ENCODE assay signal across 8 cellular contexts in the genomic region with DNA sequence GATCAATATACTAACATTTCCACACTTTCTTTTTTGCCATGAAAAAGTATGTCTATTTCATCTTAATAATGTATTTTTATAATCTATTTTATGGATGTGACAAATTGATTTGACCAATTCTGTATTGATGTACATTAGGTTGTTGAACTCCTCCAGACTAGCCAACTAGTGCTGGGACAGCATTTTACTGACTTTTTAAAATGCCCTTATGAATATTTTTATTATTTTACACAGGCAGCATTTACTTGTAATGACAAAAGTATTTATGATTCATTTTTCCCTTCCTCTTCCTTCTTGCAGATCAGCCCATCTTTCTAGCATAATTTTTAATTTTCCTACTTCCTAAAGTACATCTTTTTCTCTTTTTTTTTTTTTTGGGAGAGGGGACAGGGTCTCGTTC. TPM values are rescaled to one million over a fixed set of nuclear protein-coding genes. Genes with fewer than 3 reads are reported as not detected.
DNase-seq lines count a peak whose midpoint lies in the region; TF ChIP-seq lines count a peak whose summit lies in the region.

No MANE protein-coding gene starts in this region.

- no peak for TF ChIP-seq CTCF in CD14-positive monocyte (IDR thresholded peaks at IDR 0.05)
- TF ChIP-seq CTCF in choroid plexus epithelial cell (conservative IDR thresholded peaks at IDR 0.05; ENCODE audit: low read depth, low read length), result no peak
- no peak for TF ChIP-seq CTCF in neural progenitor cell (IDR thresholded peaks at IDR 0.05)

- no peaks in the 10 kb centered on the region for H3K9me3 ChIP-seq in neural progenitor cell (ENCODE audit: low read depth)

- H3K4me1 Mint-ChIP-seq in CD14-positive monocyte, result peaks cover 28% of the 10 kb centered on the region
- H3K4me1 Mint-ChIP-seq in neural progenitor cell, result peaks cover 42% of the 10 kb centered on the region

- H3K27me3 Mint-ChIP-seq in CD14-positive monocyte (ENCODE audit: low read depth in 3 of 3), result peaks cover 0 to 8% (median 4%) of the 10 kb centered on the region in 3 donors
- peaks cover 16% of the 10 kb centered on the region for H3K27me3 Mint-ChIP-seq in neural progenitor cell (ENCODE audit: insufficient read depth, low read depth)

- no peaks in the 10 kb centered on the region for H3K27me3 ChIP-seq in neural progenitor cell

- peaks cover 0 to 2% of the 10 kb centered on the region in 2 donors for H3K36me3 Mint-ChIP-seq in CD14-positive monocyte
- H3K36me3 Mint-ChIP-seq in neural progenitor cell, result no peaks in the 10 kb centered on the region

- H4K20me1 ChIP-seq in neural progenitor cell (ENCODE audit: low read depth), result peaks cover 4% of the 10 kb centered on the region

- H3K4me3 Mint-ChIP-seq in CD14-positive monocyte (no peak overlapping the region), neural progenitor cell (peak overlapping the region; percentile 97)

- peaks cover 42% of the 10 kb centered on the region for H3F3A ChIP-seq in neural progenitor cell (ENCODE audit: low read depth)

- peak overlapping the region; percentile 56 for H2AFZ ChIP-seq in neural progenitor cell (replicated peaks)

- H3K79me2 ChIP-seq in neural progenitor cell (ENCODE audit: low read depth), result peaks cover 18% of the 10 kb centered on the region

- no peak overlapping the region for H3K27ac ChIP-seq in neural progenitor cell

- peak overlapping the region; percentile 76 for H3K4me3 ChIP-seq in choroid plexus epithelial cell (ENCODE audit: low read depth, low read length)
- peak overlapping the region; percentile 20 for H3K4me3 ChIP-seq in neural progenitor cell

- intact Hi-C loops in CD14-positive monocyte (cut with micrococcal nuclease), result loop anchor here in 1 of 2 donors (5.0 kb wide), 1 partner anchor 53 kb away; a partner anchor contains a TSS

- peak overlapping the region; percentile 42 for H3K4me2 ChIP-seq in neural progenitor cell

- DNase-seq in CD14-positive monocyte (ENCODE audit: low spot score) (no peak), LoVo (ENCODE audit: low spot score) (peak; percentile 2), choroid plexus epithelial cell (ENCODE audit: low read depth) (no peak), neural progenitor cell (ENCODE audit: low spot score) (no peak), SHP77 treated with DMSO at 0.1 percent for 48 hours (lab: John Stamatoyannopoulos, UW) (no peak), NAMALWA (ENCODE audit: low spot score) (no peak), NCI-H1436 (lab: John Stamatoyannopoulos, UW) (no peak), NCI-H128 (lab: John Stamatoyannopoulos, UW; ENCODE audit: unreplicated experiment) (no peak)

- H3K36me3 ChIP-seq in neural progenitor cell, result no peaks in the 10 kb centered on the region

- peak overlapping the region in 6 of 7 donors; percentile 75 to 98 (median 94) for H3K27ac Mint-ChIP-seq in CD14-positive monocyte
- H3K27ac Mint-ChIP-seq in neural progenitor cell, result peak overlapping the region; percentile 100

- H3K9me3 Mint-ChIP-seq in CD14-positive monocyte (no peaks in the 10 kb centered on the region), neural progenitor cell (no peaks in the 10 kb centered on the region)

- peaks cover 27% of the 10 kb centered on the region for H3K4me1 ChIP-seq in neural progenitor cell

- no peak overlapping the region for H3K9ac ChIP-seq in neural progenitor cell

RNA-seq across cellular contexts. Expression of a gene that starts 0.9 kb away (rescaled TPM):
- polyA plus RNA-seq in CD14-positive monocyte, result 1 to 10 TPM; 5.3 TPM
- 24.6 and 37.8 TPM in 2 replicates for total RNA-seq in neural progenitor cell (ENCODE audit: low replicate concordance)

RNA-seq across cellular contexts. Expression of a gene that starts 4.1 kb away (rescaled TPM):
- 10 to 100 TPM; 13.9 to 18.5 TPM for polyA plus RNA-seq in CD14-positive monocyte
- total RNA-seq in neural progenitor cell (ENCODE audit: low replicate concordance), result 44.9 and 54.1 TPM in 2 replicates

RNA-seq across cellular contexts. Expression of a gene that starts 36.9 kb away (rescaled TPM):
- polyA plus RNA-seq in CD14-positive monocyte, result 10 to 100 TPM; 18.3 to 31.2 TPM
- 63.5 and 218 TPM in 2 replicates for total RNA-seq in neural progenitor cell (ENCODE audit: low replicate concordance)

RNA-seq across cellular contexts. Expression of a gene that starts 47.2 kb away (rescaled TPM):
- 10 to 100 TPM; 12.1 to 15.1 TPM for polyA plus RNA-seq in CD14-positive monocyte
- 61.6 and 137 TPM in 2 replicates for total RNA-seq in neural progenitor cell (ENCODE audit: low replicate concordance)

RNA-seq across cellular contexts. Expression of a gene that starts 50.9 kb away (rescaled TPM):
- polyA plus RNA-seq in CD14-positive monocyte, result under 1 TPM; 0.37 to 0.51 TPM
- 0.37 TPM in 1 of 2 replicates, not detected in the other for total RNA-seq in neural progenitor cell (ENCODE audit: low replicate concordance)
